9 cellular contexts compared by ENCODE assay signal in the genomic region with DNA sequence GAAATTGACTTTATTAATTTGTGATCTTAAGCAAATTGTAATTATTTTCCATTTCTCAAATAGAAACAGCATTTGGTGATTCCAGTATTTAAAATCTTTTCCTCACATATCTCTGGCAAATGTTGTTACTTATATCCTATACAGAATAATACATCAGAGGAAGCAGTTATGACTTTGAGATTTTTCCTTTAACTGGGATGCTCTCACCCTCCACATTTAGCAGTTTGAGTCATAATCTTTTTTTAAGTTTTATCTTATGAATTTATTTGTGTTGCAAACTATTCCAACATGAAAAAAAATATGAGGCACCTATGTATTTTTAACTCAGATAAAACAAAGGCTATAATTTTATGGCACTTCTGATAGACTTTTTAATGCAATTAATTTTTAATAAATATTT.
"Had no signal": no experiment of that assay in that cellular context is flagged by ENCODE, and none has a peak within 500 bp of the region (broad histone marks: within the 10 kb centered on the region; RNA-seq: fewer than 3 reads in every experiment).

No MANE protein-coding gene starts in this region.

- H3K9me3 ChIP-seq: HAP-1 had no signal

- H3K4me3 ChIP-seq: GM23248, HAP-1 had no signal

- H3K27me3 Mint-ChIP-seq: IgD-negative memory B cell had no signal

- FAIRE-seq: HepG2 had no signal

- DNase-seq: GM23248, GOT3, H7, HFFc6 had no signal

- H3K27ac Mint-ChIP-seq: HFFc6, IgD-negative memory B cell had no signal

- H3K36me3 ChIP-seq: HAP-1 had no signal

- H3K4me3 Mint-ChIP-seq: HFFc6, IgD-negative memory B cell had no signal

- H3K4me1 Mint-ChIP-seq: IgD-negative memory B cell had no signal

- H3K27ac ChIP-seq: GM23248, HL-60 had no signal

- ATAC-seq: HCT116, HepG2 had no signal
